In genomic region chr1:32247983-32248889, GRCh38 we compare ENCODE assay signal across 8 cellular contexts. TPM values are rescaled to one million over a fixed set of nuclear protein-coding genes. Genes with fewer than 3 reads are reported as not detected.
DNase-seq lines count a peak whose midpoint lies in the region; FAIRE-seq and TF ChIP-seq lines count a peak whose summit lies in the region.

No MANE protein-coding gene starts in this region.

- H4K12ac ChIP-seq in trophoblast cell (ENCODE audit: low read depth, low read length): no peak overlapping the region

- H3K27ac ChIP-seq in HUES64 (ENCODE audit: low read depth, low read length) (peak overlapping the region; percentile 63; the same call in 1 of the 2 replicates), Peyer's patch (peak overlapping the region; percentile 66 to 94 (median 85)), trophoblast cell (ENCODE audit: low read depth, low read length) (no peak overlapping the region)

- TF ChIP-seq POLR2A in Peyer's patch (IDR thresholded peaks at IDR 0.05): no peak

- peak overlapping the region; percentile 46 for H3K4me3 ChIP-seq in HUES64 (ENCODE audit: low read length)
- H3K4me3 ChIP-seq in Peyer's patch: peak overlapping the region; percentile 3 to 39 (median 25)
- H3K4me3 ChIP-seq in trophoblast cell (ENCODE audit: low read depth, low read length): no peak overlapping the region

- no peak overlapping the region for H2BK120ac ChIP-seq in trophoblast cell (ENCODE audit: insufficient read depth, low read length, poor library complexity)

- peak; percentile 78 to 94 (median 88) for TF ChIP-seq CTCF in Peyer's patch (IDR thresholded peaks at IDR 0.05)

- H2BK5ac ChIP-seq in trophoblast cell (ENCODE audit: low read depth, low read length, poor library complexity): no peak overlapping the region

- no peak overlapping the region for H4K8ac ChIP-seq in trophoblast cell (ENCODE audit: low read depth, low read length)

- DNase-seq in ELF-1 (ENCODE audit: low read depth, low spot score): peak; percentile 93
- DNase-seq in Peyer's patch: peak; percentile 89 to 96 (median 96)
- DNase-seq in activated effector memory CD4-positive, alpha-beta T cell treated with Interleukin-2 at 50 U/mL for 16 hours: peak; percentile 61
- DNase-seq in glomerular visceral epithelial cell (ENCODE audit: extremely low spot score): peak; percentile 69
- peak; percentile 88 to 94 for DNase-seq in trophoblast cell
- peak; percentile 82 for DNase-seq in urothelium cell line (ENCODE audit: low spot score)
- DNase-seq in DMS79 treated with DMSO at 0.1 percent for 48 hours (lab: John Stamatoyannopoulos, UW): no peak

- H3K27me3 ChIP-seq in HUES64 (ENCODE audit: insufficient read depth, low read length) (no peaks in the 10 kb centered on the region), Peyer's patch (no peaks in the 10 kb centered on the region), trophoblast cell (ENCODE audit: insufficient read depth, low read length) (no peaks in the 10 kb centered on the region)

- H3K23ac ChIP-seq in trophoblast cell (ENCODE audit: low read length): no peak overlapping the region

- H3K36me3 ChIP-seq in HUES64 (ENCODE audit: insufficient read depth, low read length): no peaks in the 10 kb centered on the region
- no peaks in the 10 kb centered on the region for H3K36me3 ChIP-seq in Peyer's patch
- no peaks in the 10 kb centered on the region for H3K36me3 ChIP-seq in trophoblast cell (ENCODE audit: control insufficient read depth in 1 of 2, insufficient read depth in 2 of 2, low read length in 2 of 2)

- H2AK5ac ChIP-seq in trophoblast cell (ENCODE audit: low read length): no peak overlapping the region

- no peaks in the 10 kb centered on the region for H3K9me3 ChIP-seq in HUES64 (ENCODE audit: insufficient read depth, low read depth, low read length)
- H3K9me3 ChIP-seq in Peyer's patch: no peaks in the 10 kb centered on the region
- H3K9me3 ChIP-seq in trophoblast cell (ENCODE audit: insufficient read depth, low read depth, low read length): no peaks in the 10 kb centered on the region

- 7% methylated on average over 27 of the region's 31 CpGs for WGBS in HUES64
- WGBS in trophoblast cell (ENCODE audit: extremely low coverage, insufficient coverage, insufficient read length): no CpG with 5 or more reads among the region's 31 CpGs

- peak overlapping the region; percentile 61 for H3K4me2 ChIP-seq in trophoblast cell (ENCODE audit: low read length)

- no peaks in the 10 kb centered on the region for H3K79me1 ChIP-seq in trophoblast cell (ENCODE audit: low read length)

- no peak overlapping the region for H3K18ac ChIP-seq in trophoblast cell (ENCODE audit: low read length)

- H3K79me2 ChIP-seq in trophoblast cell (ENCODE audit: control insufficient read depth, insufficient read depth, low read length, poor library complexity): no peaks in the 10 kb centered on the region

- H2BK12ac ChIP-seq in trophoblast cell (ENCODE audit: low read length): no peak overlapping the region

- no peak overlapping the region for H4K91ac ChIP-seq in trophoblast cell (ENCODE audit: low read depth, low read length)

- no peak for FAIRE-seq in urothelium cell line (lab: Jason Lieb, UNC)

- H3K4me1 ChIP-seq in HUES64 (ENCODE audit: insufficient read depth, low read length): peaks cover 13% of the 10 kb centered on the region
- H3K4me1 ChIP-seq in Peyer's patch: peaks cover 0 to 44% (median 20%) of the 10 kb centered on the region in 4 donors
- peaks cover 2% of the 10 kb centered on the region in 2 experiments for H3K4me1 ChIP-seq in trophoblast cell (ENCODE audit: control insufficient read depth in 1 of 2, insufficient read depth in 2 of 2, low read length in 2 of 2)

- H3K9ac ChIP-seq in HUES64 (ENCODE audit: low read depth, low read length) (no peak overlapping the region), trophoblast cell (ENCODE audit: low read length) (no peak overlapping the region)

- H3K14ac ChIP-seq in trophoblast cell (ENCODE audit: low read length): no peak overlapping the region

- H3K4ac ChIP-seq in trophoblast cell (ENCODE audit: low read depth, low read length): no peak overlapping the region

- no peak overlapping the region for H2AFZ ChIP-seq in trophoblast cell (ENCODE audit: insufficient read depth, low read length, poor library complexity)

RNA-seq across cellular contexts. Expression of gene FAM167B, which starts 1.2 kb away (rescaled TPM):
- polyA plus RNA-seq in HUES64 (2013, experiment 1 of 2): 0.85 TPM
- polyA plus RNA-seq in HUES64 (2013, experiment 2 of 2): 1.0 TPM
- total RNA-seq in Peyer's patch: 1 to 10 TPM in 2 of 4 donors, not detected in 2; 4.1 to 5.1 TPM
- polyA plus RNA-seq in trophoblast cell (2013): 0.29 and 0.37 TPM in 2 replicates

RNA-seq across cellular contexts. Expression of gene LCK, which starts 2.8 kb away (rescaled TPM):
- polyA plus RNA-seq in HUES64 (2013, experiment 1 of 2): 24.8 TPM
- polyA plus RNA-seq in HUES64 (2013, experiment 2 of 2): 24.1 TPM
- 10 to 100 TPM in 2 of 4 donors, 1 to 10 TPM in 2; 8.6 to 59.4 (median 12.4) TPM for total RNA-seq in Peyer's patch
- polyA plus RNA-seq in trophoblast cell (2013): 0.17 and 0.25 TPM in 2 replicates

RNA-seq across cellular contexts. Expression of gene EIF3I, which starts 26.0 kb away (rescaled TPM):
- polyA plus RNA-seq in HUES64 (2013, experiment 1 of 2): 219 TPM
- 220 TPM for polyA plus RNA-seq in HUES64 (2013, experiment 2 of 2)
- total RNA-seq in Peyer's patch: 100 to 1,000 TPM in 1 of 4 donors, 10 to 100 TPM in 3; 76.1 to 105 (median 84.7) TPM
- 160 TPM in 2 replicates for polyA plus RNA-seq in trophoblast cell (2013)

RNA-seq across cellular contexts. Expression of gene TMEM234, which starts 26.1 kb away (rescaled TPM):
- 7.9 TPM for polyA plus RNA-seq in HUES64 (2013, experiment 1 of 2)
- polyA plus RNA-seq in HUES64 (2013, experiment 2 of 2): 7.2 TPM
- total RNA-seq in Peyer's patch: 10 to 100 TPM; 15.9 to 47.0 (median 25.4) TPM
- 10.1 and 10.9 TPM in 2 replicates for polyA plus RNA-seq in trophoblast cell (2013)

RNA-seq across cellular contexts. Expression of gene DCDC2B, which starts 39.3 kb away (rescaled TPM):
- not detected for polyA plus RNA-seq in HUES64 (2013, experiment 1 of 2)
- not detected for polyA plus RNA-seq in HUES64 (2013, experiment 2 of 2)
- total RNA-seq in Peyer's patch: under 1 TPM in 1 of 4 donors, not detected in 3; 0.85 TPM
- polyA plus RNA-seq in trophoblast cell (2013): not detected in 2 replicates
